Comparison of ENCODE assay signal across 8 cellular contexts in genomic region chr22:41526802-41527799, GRCh38. TPM values are rescaled to one million over a fixed set of nuclear protein-coding genes. Genes with fewer than 3 reads are reported as not detected.
DNase-seq lines count a peak whose midpoint lies in the region; ATAC-seq and TF ChIP-seq lines count a peak whose summit lies in the region.

No MANE protein-coding gene starts in this region.

- intact Hi-C loops in CD4-positive, alpha-beta memory T cell (cut with micrococcal nuclease): loop anchor here (1.0 kb wide), 1 partner anchor 124 kb away; no protein-coding TSS in a partner anchor
- intact Hi-C loops in colonic mucosa (cut with DNase I) (no loop called here), mucosa of descending colon (cut with DNase I, micrococcal nuclease) (no loop called here)

- H3K4me3 Mint-ChIP-seq in CD4-positive, alpha-beta memory T cell: no peak overlapping the region
- no peak overlapping the region for H3K4me3 Mint-ChIP-seq in activated CD4-positive, alpha-beta T cell treated with anti-CD3 and anti-CD28 coated beads, Interleukin-2, amount 10 ng/mL, durations not matched to agents 7 days and 5 days

- H3K4me1 Mint-ChIP-seq in CD4-positive, alpha-beta memory T cell: peaks cover 4 to 25% (median 12%) of the 10 kb centered on the region in 4 donors
- H3K4me1 Mint-ChIP-seq in activated CD4-positive, alpha-beta T cell treated with anti-CD3 and anti-CD28 coated beads, Interleukin-2, amount 10 ng/mL, durations not matched to agents 7 days and 5 days: peaks cover 13% of the 10 kb centered on the region

- POLR2A ChIA-PET in CD4-positive, alpha-beta memory T cell (lab: Charles Lee; ENCODE audit: partially characterized antibody): interaction anchor here (0.5 to 4.8 kb wide), 3 partner anchors 9 to 123 kb away, joined by 3 to 34 read pairs (median 4); no protein-coding TSS in a partner anchor
- POLR2A ChIA-PET in activated CD4-positive, alpha-beta T cell treated with anti-CD3 and anti-CD28 coated beads, Interleukin-2, amount 10 ng/mL, durations not matched to agents 7 days and 5 days (lab: Charles Lee): no interaction called here

- peaks cover 15 to 58% of the 10 kb centered on the region in 2 donors for H3K36me3 Mint-ChIP-seq in CD4-positive, alpha-beta memory T cell
- peaks cover 22% of the 10 kb centered on the region for H3K36me3 Mint-ChIP-seq in activated CD4-positive, alpha-beta T cell treated with anti-CD3 and anti-CD28 coated beads, Interleukin-2, amount 10 ng/mL, durations not matched to agents 7 days and 5 days (ENCODE audit: low read depth)

- no peaks in the 10 kb centered on the region for H3K27me3 Mint-ChIP-seq in CD4-positive, alpha-beta memory T cell
- no peaks in the 10 kb centered on the region for H3K27me3 Mint-ChIP-seq in activated CD4-positive, alpha-beta T cell treated with anti-CD3 and anti-CD28 coated beads, Interleukin-2, amount 10 ng/mL, durations not matched to agents 7 days and 5 days

- peaks cover 15% of the 10 kb centered on the region for H3K4me1 ChIP-seq in CD4-positive, alpha-beta memory T cell (ENCODE audit: insufficient read depth, low read length)
- no peaks in the 10 kb centered on the region for H3K4me1 ChIP-seq in colonic mucosa
- no peaks in the 10 kb centered on the region for H3K4me1 ChIP-seq in mucosa of descending colon (ENCODE audit: low read depth)

- no peaks in the 10 kb centered on the region for H3K9me3 Mint-ChIP-seq in CD4-positive, alpha-beta memory T cell
- H3K9me3 Mint-ChIP-seq in activated CD4-positive, alpha-beta T cell treated with anti-CD3 and anti-CD28 coated beads, Interleukin-2, amount 10 ng/mL, durations not matched to agents 7 days and 5 days: no peaks in the 10 kb centered on the region

- DNase-seq in CD4-positive, alpha-beta memory T cell: peak; percentile 61 to 71 (median 62)
- peak; percentile 46 for DNase-seq in KBM-7
- DNase-seq in activated CD4-positive, alpha-beta T cell treated with anti-CD3 and anti-CD28 coated beads, Interleukin-2, amount 10 ng/mL, durations not matched to agents 7 days and 5 days: peak; percentile 67
- peak; percentile 50 for DNase-seq in colonic mucosa
- peak in 2 of 3 donors; percentile 53 to 63 for DNase-seq in mucosa of descending colon
- DNase-seq in stimulated activated CD8-positive, alpha-beta memory T cell treated with anti-CD3 and anti-CD28 coated beads, Interleukin-7, amount 100 ng/mL, for 24 hours (ENCODE audit: low read depth): peak; percentile 50

- H3K9me3 ChIP-seq in CD4-positive, alpha-beta memory T cell (ENCODE audit: control insufficient read depth in 1 of 2, low read length in 2 of 2): no peaks in the 10 kb centered on the region
- no peaks in the 10 kb centered on the region for H3K9me3 ChIP-seq in colonic mucosa
- no peaks in the 10 kb centered on the region for H3K9me3 ChIP-seq in mucosa of descending colon

- CTCF ChIA-PET in CD4-positive, alpha-beta memory T cell (lab: Charles Lee; ENCODE audit: partially characterized antibody): interaction anchor here (0.6 to 7.7 kb wide), 17 partner anchors 8 to 162 kb away, joined by 3 to 124 read pairs (median 3); partner anchors contain the start of gene TEF
- CTCF ChIA-PET in activated CD4-positive, alpha-beta T cell treated with anti-CD3 and anti-CD28 coated beads, Interleukin-2, amount 10 ng/mL, durations not matched to agents 7 days and 5 days (lab: Charles Lee): interaction anchor here (0.5 to 2.5 kb wide), 16 partner anchors 8 to 274 kb away, joined by 3 to 37 read pairs (median 3); no protein-coding TSS in a partner anchor

- H3K9ac ChIP-seq in colonic mucosa (ENCODE audit: low read depth in 2 of 2, low read length in 2 of 2): no peak overlapping the region

- peak overlapping the region; percentile 43 to 85 (median 72) for H3K27ac Mint-ChIP-seq in CD4-positive, alpha-beta memory T cell
- peak overlapping the region; percentile 62 for H3K27ac Mint-ChIP-seq in activated CD4-positive, alpha-beta T cell treated with anti-CD3 and anti-CD28 coated beads, Interleukin-2, amount 10 ng/mL, durations not matched to agents 7 days and 5 days

- TF ChIP-seq CTCF in colonic mucosa (IDR thresholded peaks at IDR 0.05): peak; percentile 86
- peak; percentile 67 for TF ChIP-seq CTCF in mucosa of descending colon (IDR thresholded peaks at IDR 0.05)

- H3K27ac ChIP-seq in CD4-positive, alpha-beta memory T cell (ENCODE audit: low read depth, low read length): peak overlapping the region; percentile 12
- H3K27ac ChIP-seq in colonic mucosa: no peak overlapping the region

- H3K36me3 ChIP-seq in CD4-positive, alpha-beta memory T cell (ENCODE audit: insufficient read depth, low read length): peaks cover 59% of the 10 kb centered on the region
- H3K36me3 ChIP-seq in colonic mucosa: peaks cover 46% of the 10 kb centered on the region
- peaks cover 5% of the 10 kb centered on the region for H3K36me3 ChIP-seq in mucosa of descending colon (ENCODE audit: low read depth)

- H3K4me3 ChIP-seq in CD4-positive, alpha-beta memory T cell (ENCODE audit: low read length in 2 of 2): no peak overlapping the region
- H3K4me3 ChIP-seq in colonic mucosa: no peak overlapping the region
- no peak overlapping the region for H3K4me3 ChIP-seq in mucosa of descending colon

- no peaks in the 10 kb centered on the region for H3K27me3 ChIP-seq in CD4-positive, alpha-beta memory T cell (ENCODE audit: insufficient read depth, low read length)
- no peaks in the 10 kb centered on the region for H3K27me3 ChIP-seq in colonic mucosa

- in situ Hi-C loops in KBM-7 (cut with MboI; ENCODE audit: low pct_unique_long_range_greater_than_20kb, low sequenced_read_pairs): no loop called here

- ATAC-seq in mucosa of descending colon: peak; percentile 54
- no peak for ATAC-seq in GM21737 (IDR thresholded peaks at IDR 0.05; ENCODE audit: unreplicated experiment)
- no peak for ATAC-seq in HG03520 (IDR thresholded peaks at IDR 0.05; ENCODE audit: unreplicated experiment)

RNA-seq across cellular contexts. Expression of gene POLR3H, which starts 17.2 kb away (rescaled TPM):
- 10 to 100 TPM; 43.6 to 43.7 TPM for total RNA-seq in CD4-positive, alpha-beta memory T cell
- 10 to 100 TPM; 20.7 to 21.8 TPM for polyA plus RNA-seq in CD4-positive, alpha-beta memory T cell
- 10 to 100 TPM; 29.1 to 30.1 TPM for total RNA-seq in activated CD4-positive, alpha-beta T cell treated with anti-CD3 and anti-CD28 coated beads, Interleukin-2, amount 10 ng/mL, durations not matched to agents 7 days and 5 days
- total RNA-seq in colonic mucosa: 10 to 100 TPM in 1 of 2 donors, 1 to 10 TPM in 1; 9.2 to 20.0 TPM
- total RNA-seq in mucosa of descending colon: 10 to 100 TPM; 12.4 to 26.1 (median 15.7) TPM

RNA-seq across cellular contexts. Expression of gene CSDC2, which starts 33.7 kb away (rescaled TPM):
- not detected for total RNA-seq in CD4-positive, alpha-beta memory T cell
- polyA plus RNA-seq in CD4-positive, alpha-beta memory T cell: not detected
- not detected for total RNA-seq in activated CD4-positive, alpha-beta T cell treated with anti-CD3 and anti-CD28 coated beads, Interleukin-2, amount 10 ng/mL, durations not matched to agents 7 days and 5 days
- total RNA-seq in colonic mucosa: 1 to 10 TPM in 1 of 2 donors, under 1 TPM in 1; 0.44 to 1.4 TPM
- total RNA-seq in mucosa of descending colon: 1 to 10 TPM in 2 of 3 donors, under 1 TPM in 1; 0.26 to 1.6 (median 1.0) TPM

RNA-seq across cellular contexts. Expression of gene ACO2, which starts 58.2 kb away (rescaled TPM):
- total RNA-seq in CD4-positive, alpha-beta memory T cell: 10 to 100 TPM; 64.8 to 65.0 TPM
- polyA plus RNA-seq in CD4-positive, alpha-beta memory T cell: 10 to 100 TPM; 79.6 to 81.2 TPM
- total RNA-seq in activated CD4-positive, alpha-beta T cell treated with anti-CD3 and anti-CD28 coated beads, Interleukin-2, amount 10 ng/mL, durations not matched to agents 7 days and 5 days: 10 to 100 TPM; 73.4 to 77.9 TPM
- total RNA-seq in colonic mucosa (100 to 1,000 TPM; 254 to 268 TPM), mucosa of descending colon (100 to 1,000 TPM; 187 to 295 (median 241) TPM)

RNA-seq across cellular contexts. Expression of gene PHF5A, which starts 58.6 kb away (rescaled TPM):
- 10 to 100 TPM; 37.7 to 39.2 TPM for total RNA-seq in CD4-positive, alpha-beta memory T cell
- polyA plus RNA-seq in CD4-positive, alpha-beta memory T cell: 10 to 100 TPM; 19.7 to 31.6 TPM
- 10 to 100 TPM; 63.6 to 64.8 TPM for total RNA-seq in activated CD4-positive, alpha-beta T cell treated with anti-CD3 and anti-CD28 coated beads, Interleukin-2, amount 10 ng/mL, durations not matched to agents 7 days and 5 days
- 10 to 100 TPM; 39.5 to 55.0 TPM for total RNA-seq in colonic mucosa
- 10 to 100 TPM; 27.0 to 31.7 (median 29.7) TPM for total RNA-seq in mucosa of descending colon
